In the genomic region with DNA sequence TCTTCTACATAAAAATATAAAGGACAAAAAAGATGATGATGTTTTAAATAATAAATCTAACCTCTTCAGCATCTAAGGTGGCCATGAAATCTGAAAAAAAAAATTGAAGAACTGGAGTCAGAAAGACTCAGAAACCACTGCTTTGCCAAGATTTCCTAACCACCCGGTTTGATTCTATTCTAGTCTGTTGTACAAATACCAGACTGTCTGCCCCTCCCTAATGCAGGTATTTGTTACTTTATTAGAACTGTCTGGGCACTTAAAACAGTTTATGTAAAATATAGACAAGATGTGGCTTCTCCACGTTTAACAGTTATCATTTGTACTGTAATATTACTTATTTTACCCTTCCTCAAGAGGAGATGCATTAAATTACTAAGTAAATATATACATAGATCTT, we compare ENCODE assay signal across 1 cellular context.
TF ChIP-seq lines count a peak whose summit lies in the region.

No MANE protein-coding gene starts in this region.

TF ChIP-seq in SK-N-SH treated with all-trans-retinoic acid at 6 μM for 48 hours, 23 proteins besides CTCF, POLR2A, EP300 and RAD21 (continued from another document):
- TF ChIP-seq, protein P1, sequence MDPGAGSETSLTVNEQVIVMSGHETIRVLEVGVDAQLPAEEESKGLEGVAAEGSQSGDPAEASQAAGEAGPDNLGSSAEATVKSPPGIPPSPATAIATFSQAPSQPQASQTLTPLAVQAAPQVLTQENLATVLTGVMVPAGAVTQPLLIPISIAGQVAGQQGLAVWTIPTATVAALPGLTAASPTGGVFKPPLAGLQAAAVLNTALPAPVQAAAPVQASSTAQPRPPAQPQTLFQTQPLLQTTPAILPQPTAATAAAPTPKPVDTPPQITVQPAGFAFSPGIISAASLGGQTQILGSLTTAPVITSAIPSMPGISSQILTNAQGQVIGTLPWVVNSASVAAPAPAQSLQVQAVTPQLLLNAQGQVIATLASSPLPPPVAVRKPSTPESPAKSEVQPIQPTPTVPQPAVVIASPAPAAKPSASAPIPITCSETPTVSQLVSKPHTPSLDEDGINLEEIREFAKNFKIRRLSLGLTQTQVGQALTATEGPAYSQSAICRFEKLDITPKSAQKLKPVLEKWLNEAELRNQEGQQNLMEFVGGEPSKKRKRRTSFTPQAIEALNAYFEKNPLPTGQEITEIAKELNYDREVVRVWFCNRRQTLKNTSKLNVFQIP (CRISPR knock-in tag; IDR thresholded peaks at IDR 0.05; ENCODE audit: borderline replicate concordance, low read depth): no peak
